ENCODE assay signal across 9 cellular contexts in genomic region chr18:47036298-47036874, GRCh38. TPM values are rescaled to one million over a fixed set of nuclear protein-coding genes. Genes with fewer than 3 reads are reported as not detected.
DNase-seq lines count a peak whose midpoint lies in the region; ATAC-seq, FAIRE-seq and TF ChIP-seq lines count a peak whose summit lies in the region.
"Had no signal": no experiment of that assay in that cellular context is flagged by ENCODE, and none has a peak within 500 bp of the region (broad histone marks: within the 10 kb centered on the region; RNA-seq: fewer than 3 reads in every experiment).

No MANE protein-coding gene starts in this region.

- H2BK12ac ChIP-seq in mesenchymal stem cell (ENCODE audit: low read length in 2 of 2) = no peak overlapping the region

- POLR2A ChIA-PET in IMR-90 (lab: Charles Lee; ENCODE audit: unreplicated experiment) = no interaction called here

- H3K4ac ChIP-seq in IMR-90 (ENCODE audit: low read depth, low read length) = no peak overlapping the region
- no peak overlapping the region for H3K4ac ChIP-seq in mesenchymal stem cell (ENCODE audit: low read depth in 1 of 2, low read length in 2 of 2)

- peak; percentile 39 for TF ChIP-seq CTCF in IMR-90 (conservative IDR thresholded peaks at IDR 0.05; ENCODE audit: low read depth, low read length)

- in situ Hi-C loops in IMR-90 (cut with MboI; ENCODE audit: low sequenced_read_pairs) = no loop called here

- H3K9me1 ChIP-seq in IMR-90 (ENCODE audit: insufficient read depth, low read length) = no peaks in the 10 kb centered on the region

- dilution Hi-C loops in IMR-90 (cut with HindIII; ENCODE audit: low sequenced_read_pairs, unreplicated experiment) = no loop called here

- FAIRE-seq in H54 (lab: Jason Lieb, UNC) = no peak

- H2AK9ac ChIP-seq in IMR-90 (replicated peaks; ENCODE audit: low read depth, low read length, poor library complexity) = no peak overlapping the region

- H3K27me3 ChIP-seq in IMR-90 (ENCODE audit: control insufficient read depth, insufficient read depth, low read length) = no peaks in the 10 kb centered on the region
- no peaks in the 10 kb centered on the region for H3K27me3 ChIP-seq in adipocyte (replicated peaks; ENCODE audit: control insufficient read depth, insufficient read depth, low read length)
- no peaks in the 10 kb centered on the region for H3K27me3 ChIP-seq in mesenchymal stem cell (ENCODE audit: control insufficient read depth in 1 of 2, insufficient read depth in 1 of 2, low read length in 2 of 2)
- H3K27me3 ChIP-seq: BLaER1 had no signal

- H3K9me3 Mint-ChIP-seq in stimulated activated naive CD8-positive, alpha-beta T cell treated with anti-CD3 and anti-CD28 coated beads, Interleukin-15, amount 100 ng/mL, for 72 hours = peaks cover 6 to 21% of the 10 kb centered on the region in 2 donors

- H3K27ac ChIP-seq in IMR-90 (ENCODE audit: insufficient read depth, low read length) = no peak overlapping the region
- no peak overlapping the region for H3K27ac ChIP-seq in mesenchymal stem cell (ENCODE audit: low read length, poor library complexity, severe bottlenecking)
- H3K27ac ChIP-seq: BLaER1 had no signal

- no peak overlapping the region for H2AFZ ChIP-seq in IMR-90 (replicated peaks; ENCODE audit: low read length, poor library complexity)
- H2AFZ ChIP-seq in mesenchymal stem cell (ENCODE audit: low read depth, low read length) = no peak overlapping the region

- no peak overlapping the region for H3K14ac ChIP-seq in IMR-90 (replicated peaks; ENCODE audit: low read depth, low read length)
- no peak overlapping the region for H3K14ac ChIP-seq in mesenchymal stem cell (ENCODE audit: low read length in 2 of 2)

- H3K56ac ChIP-seq in IMR-90 (ENCODE audit: extremely low read depth, insufficient read depth, low read length) = no peak overlapping the region

- peaks cover 8% of the 10 kb centered on the region for H3K27me3 Mint-ChIP-seq in stimulated activated naive CD8-positive, alpha-beta T cell treated with anti-CD3 and anti-CD28 coated beads, Interleukin-15, amount 100 ng/mL, for 72 hours

- no peaks in the 10 kb centered on the region for H3K36me3 ChIP-seq in IMR-90 (ENCODE audit: control insufficient read depth, insufficient read depth, low read length)
- no peaks in the 10 kb centered on the region for H3K36me3 ChIP-seq in adipocyte (ENCODE audit: control insufficient read depth, insufficient read depth, low read length, severe bottlenecking)
- H3K36me3 ChIP-seq in mesenchymal stem cell (ENCODE audit: control insufficient read depth in 1 of 2, insufficient read depth in 2 of 2, low read depth in 1 of 2, low read length in 2 of 2) = no peaks in the 10 kb centered on the region
- H3K36me3 ChIP-seq: BLaER1 had no signal

- H2BK5ac ChIP-seq in IMR-90 (ENCODE audit: low read depth, low read length, poor library complexity, severe bottlenecking) (no peak overlapping the region), mesenchymal stem cell (ENCODE audit: low read depth, low read length, poor library complexity, severe bottlenecking) (no peak overlapping the region)

- H2BK15ac ChIP-seq in IMR-90 (ENCODE audit: low read depth, low read length) (no peak overlapping the region), mesenchymal stem cell (ENCODE audit: low read depth, poor library complexity, severe bottlenecking) (no peak overlapping the region)

- H4K5ac ChIP-seq in IMR-90 (ENCODE audit: low read depth, low read length) = no peak overlapping the region

- H3K4me2 ChIP-seq in IMR-90 (ENCODE audit: low read depth, low read length) (no peak overlapping the region), mesenchymal stem cell (ENCODE audit: low read length, poor library complexity, severe bottlenecking) (no peak overlapping the region)
- H3K4me2 ChIP-seq: BLaER1 had no signal

- H3K9ac ChIP-seq in IMR-90 (ENCODE audit: low read depth, low read length) = no peak overlapping the region
- H3K9ac ChIP-seq in adipocyte (ENCODE audit: low read length) = no peak overlapping the region
- no peak overlapping the region for H3K9ac ChIP-seq in mesenchymal stem cell (ENCODE audit: low read length)
- H3K9ac ChIP-seq: BLaER1 had no signal

- TF ChIP-seq POLR2A in IMR-90 (IDR thresholded peaks at IDR 0.05; ENCODE audit: low read depth, low read length) (no peak), H54 (IDR thresholded peaks at IDR 0.05; ENCODE audit: low read depth, low read length) (no peak)

- no TSS peak for BruUV-seq in IMR-90 (replicated peaks; lab: Mats Ljungman, UMichigan)

- no peak overlapping the region for H3K27ac Mint-ChIP-seq in stimulated activated naive CD8-positive, alpha-beta T cell treated with anti-CD3 and anti-CD28 coated beads, Interleukin-15, amount 100 ng/mL, for 72 hours

- peaks cover 13% of the 10 kb centered on the region for H3K9me3 ChIP-seq in IMR-90 (ENCODE audit: control insufficient read depth, insufficient read depth, low read length)
- no peaks in the 10 kb centered on the region for H3K9me3 ChIP-seq in adipocyte (ENCODE audit: control insufficient read depth, low read length)
- no peaks in the 10 kb centered on the region for H3K9me3 ChIP-seq in mesenchymal stem cell (ENCODE audit: control insufficient read depth, low read length)

- H3K18ac ChIP-seq in IMR-90 (ENCODE audit: low read depth, low read length) (no peak overlapping the region), mesenchymal stem cell (ENCODE audit: low read depth in 1 of 2, low read length in 2 of 2) (no peak overlapping the region)

- no peaks in the 10 kb centered on the region for H4K20me1 ChIP-seq in IMR-90 (ENCODE audit: insufficient read depth, low read length)
- H4K20me1 ChIP-seq: BLaER1 had no signal

- no peak overlapping the region for H4K8ac ChIP-seq in IMR-90 (ENCODE audit: low read depth in 2 of 2, low read length in 2 of 2)
- H4K8ac ChIP-seq in mesenchymal stem cell (ENCODE audit: low read length) = no peak overlapping the region

- peak; percentile 9 for DNase-seq in DMS79 treated with DMSO at 0.1 percent for 48 hours (lab: John Stamatoyannopoulos, UW)
- no peak for DNase-seq in DMS79 (lab: John Stamatoyannopoulos, UW)
- DNase-seq in IMR-90 = peak; percentile 28
- DNase-seq in adipocyte (ENCODE audit: low read depth) = peak; percentile 70
- peak; percentile 42 for DNase-seq in mesenchymal stem cell
- no peak for DNase-seq in activated gamma-delta T cell treated with Interleukin-2 at 50 U/mL for 16 hours
- DNase-seq in stimulated activated naive CD8-positive, alpha-beta T cell treated with anti-CD3 and anti-CD28 coated beads, Interleukin-15, amount 100 ng/mL, for 72 hours = no peak
- DNase-seq in H54 (ENCODE audit: insufficient read length, low spot score) = no peak

- no peak overlapping the region for H2AK5ac ChIP-seq in IMR-90 (ENCODE audit: low read depth, low read length)
- H2AK5ac ChIP-seq in mesenchymal stem cell (ENCODE audit: low read length, severe bottlenecking) = no peak overlapping the region

- CTCF ChIA-PET in IMR-90 (lab: Yijun Ruan, JAX) = no interaction called here

- H3K79me1 ChIP-seq in IMR-90 (ENCODE audit: low read depth in 1 of 2, low read length in 2 of 2) (no peaks in the 10 kb centered on the region), mesenchymal stem cell (replicated peaks; ENCODE audit: low read length, poor library complexity, severe bottlenecking) (no peaks in the 10 kb centered on the region)

- H4K91ac ChIP-seq in IMR-90 (ENCODE audit: insufficient read depth, low read depth, low read length) (no peak overlapping the region), mesenchymal stem cell (ENCODE audit: low read length) (no peak overlapping the region)

- intact Hi-C loops in IMR-90 (cut with micrococcal nuclease) = no loop called here

- H3K4me1 ChIP-seq in IMR-90 (ENCODE audit: control insufficient read depth, insufficient read depth, low read length) (no peaks in the 10 kb centered on the region), adipocyte (ENCODE audit: control insufficient read depth, insufficient read depth, low read length) (no peaks in the 10 kb centered on the region), mesenchymal stem cell (ENCODE audit: control insufficient read depth, insufficient read depth, low read depth, low read length) (no peaks in the 10 kb centered on the region)
- H3K4me1 ChIP-seq: BLaER1 had no signal

- H3K23ac ChIP-seq in IMR-90 (ENCODE audit: low read depth, low read length) (no peak overlapping the region), mesenchymal stem cell (ENCODE audit: low read length in 2 of 2) (no peak overlapping the region)

- H3K4me3 Mint-ChIP-seq in stimulated activated naive CD8-positive, alpha-beta T cell treated with anti-CD3 and anti-CD28 coated beads, Interleukin-15, amount 100 ng/mL, for 72 hours = no peak overlapping the region

- no peak overlapping the region for H3K4me3 ChIP-seq in IMR-90 (ENCODE audit: insufficient read depth, low read depth, low read length)
- H3K4me3 ChIP-seq in adipocyte (ENCODE audit: low read length) = no peak overlapping the region
- no peak overlapping the region for H3K4me3 ChIP-seq in mesenchymal stem cell (ENCODE audit: insufficient read depth in 1 of 2, low read depth in 1 of 2, low read length in 2 of 2)
- H3K4me3 ChIP-seq: BLaER1 had no signal

- no peak for TF ChIP-seq RAD21 in IMR-90 (IDR thresholded peaks at IDR 0.05; ENCODE audit: low read length)

- ATAC-seq in IMR-90 (ENCODE audit: low read depth) = peak; percentile 77
- ATAC-seq in stimulated activated naive CD8-positive, alpha-beta T cell treated with anti-CD3 and anti-CD28 coated beads, Interleukin-15, amount 100 ng/mL, for 72 hours = no peak

- H3K4me1 Mint-ChIP-seq in stimulated activated naive CD8-positive, alpha-beta T cell treated with anti-CD3 and anti-CD28 coated beads, Interleukin-15, amount 100 ng/mL, for 72 hours = no peaks in the 10 kb centered on the region

- no peak overlapping the region for H2BK20ac ChIP-seq in IMR-90 (ENCODE audit: low read depth, low read length)

- H2BK120ac ChIP-seq in IMR-90 (ENCODE audit: low read depth, low read length) (no peak overlapping the region), mesenchymal stem cell (ENCODE audit: low read depth, low read length) (no peak overlapping the region)

- WGBS in IMR-90 (ENCODE audit: extremely low coverage in 2 of 2, insufficient read length in 1 of 2), 2 experiments = no CpG with 5 or more reads among the region's 2 CpGs
- WGBS in mesenchymal stem cell = no CpG with 5 or more reads among the region's 2 CpGs

TF ChIP-seq in IMR-90, 13 proteins besides CTCF, POLR2A, EP300 and RAD21 (continues in another document):
- no peak for TF ChIP-seq FOS (IDR thresholded peaks at IDR 0.05; ENCODE audit: low read depth, low read length)
- TF ChIP-seq BHLHE40 (IDR thresholded peaks at IDR 0.05; ENCODE audit: low read depth, low read length) = no peak
- TF ChIP-seq MXI1 (IDR thresholded peaks at IDR 0.05; ENCODE audit: borderline replicate concordance, low read depth, low read length) = no peak
- no peak for TF ChIP-seq NFE2L2 (IDR thresholded peaks at IDR 0.05; ENCODE audit: low read depth, low read length)
- TF ChIP-seq SMC3 (IDR thresholded peaks at IDR 0.05; ENCODE audit: low read depth, low read length) = no peak
- no peak for TF ChIP-seq MAFK (IDR thresholded peaks at IDR 0.05; ENCODE audit: low read depth, low read length)

RNA-seq across cellular contexts. Expression of gene ELOA2, which starts 1.0 kb away (rescaled TPM):
- total RNA-seq in IMR-90 (2012; rRNA removed) = not detected in 2 replicates
- polyA plus RNA-seq in IMR-90 (2012; rRNA removed) = not detected in 2 replicates
- polyA plus RNA-seq in IMR-90 (2012; cell fraction: cytosol; rRNA removed) = not detected in 2 replicates
- polyA plus RNA-seq in IMR-90 (2012; cell fraction: nucleus; rRNA removed; ENCODE audit: low replicate concordance) = not detected in 2 replicates
- not detected for polyA plus RNA-seq in mesenchymal stem cell (2013, experiment 1 of 2)
- not detected for polyA plus RNA-seq in mesenchymal stem cell (2013, experiment 2 of 2)

Comparison
In these comparisons a context has a peak if more than half of its experiments do, and no peak if none do; other contexts are left out.
1. DNase-seq: peak in DMS79 treated with DMSO at 0.1 percent for 48 hours (single experiment), IMR-90 (single experiment), adipocyte (single experiment) and mesenchymal stem cell (single experiment); none in DMS79 (single experiment), activated gamma-delta T cell treated with Interleukin-2 at 50 U/mL for 16 hours (single experiment), stimulated activated naive CD8-positive, alpha-beta T cell treated with anti-CD3 and anti-CD28 coated beads, Interleukin-15, amount 100 ng/mL, for 72 hours (0 of 2) and H54 (single experiment).